In the genomic region with DNA sequence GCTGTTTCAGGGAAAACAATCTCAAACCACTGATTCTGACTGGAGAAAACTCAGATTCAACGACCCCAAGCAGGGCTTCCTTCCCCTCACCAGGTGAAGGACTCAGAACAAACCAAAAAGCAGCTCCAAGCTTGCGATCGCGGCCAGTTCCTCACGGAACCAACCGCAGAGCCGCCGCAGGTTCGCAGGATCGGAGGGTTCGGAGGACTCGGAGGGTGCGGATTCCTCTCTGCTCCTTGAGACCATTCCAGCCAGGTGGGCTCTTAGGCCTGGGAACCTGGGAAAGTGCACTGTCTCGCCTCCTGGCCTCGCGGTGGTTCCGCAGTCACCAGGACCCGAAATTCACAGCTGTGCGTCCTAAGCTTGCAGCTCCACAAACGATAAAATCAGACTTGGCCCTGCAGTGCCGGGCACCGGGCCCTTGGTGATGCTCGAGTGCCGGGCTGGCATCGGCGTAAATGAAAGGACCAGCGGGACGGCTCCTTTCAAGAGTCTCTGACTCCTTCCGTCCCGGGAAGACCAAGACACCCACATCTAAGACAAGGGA, we compare ENCODE assay signal across 1 cellular context.
TF ChIP-seq lines count a peak whose summit lies in the region.

No MANE protein-coding gene starts in this region.

TF ChIP-seq in HepG2, 621 proteins besides CTCF, POLR2A, EP300 and RAD21 (continued from another document and continues in another):
- TF ChIP-seq ZNF646 (CRISPR knock-in tag; IDR thresholded peaks at IDR 0.05) (no peak), PHF5A (CRISPR knock-in tag; IDR thresholded peaks at IDR 0.05; ENCODE audit: low read depth, unreplicated experiment) (no peak), NFE2L1 (CRISPR knock-in tag; IDR thresholded peaks at IDR 0.05; ENCODE audit: borderline replicate concordance) (no peak), NFYC (CRISPR knock-in tag; IDR thresholded peaks at IDR 0.05) (no peak), SNAI1 (CRISPR knock-in tag; IDR thresholded peaks at IDR 0.05; ENCODE audit: borderline replicate concordance) (no peak), MIER2 (CRISPR knock-in tag; IDR thresholded peaks at IDR 0.05) (no peak), TEAD2 (CRISPR knock-in tag; IDR thresholded peaks at IDR 0.05) (no peak), RFX3 (CRISPR knock-in tag; IDR thresholded peaks at IDR 0.05) (no peak), ZNF468 (CRISPR knock-in tag; IDR thresholded peaks at IDR 0.05) (no peak), ZNF10 (CRISPR knock-in tag; IDR thresholded peaks at IDR 0.05; ENCODE audit: borderline replicate concordance, low read depth) (no peak), IKZF1 (IDR thresholded peaks at IDR 0.05) (no peak), ZBTB40 (IDR thresholded peaks at IDR 0.05) (no peak), ZBTB40 (CRISPR knock-in tag; IDR thresholded peaks at IDR 0.05) (0 out of 2 replicates have a peak, but pooled peaks have one; percentile 5), ZKSCAN1 (IDR thresholded peaks at IDR 0.05; ENCODE audit: low read length) (0 out of 2 replicates have a peak, but pooled peaks have one; percentile 3), MEIS1 (CRISPR knock-in tag; IDR thresholded peaks at IDR 0.05; ENCODE audit: borderline replicate concordance) (no peak), FOXA3 (CRISPR knock-in tag; IDR thresholded peaks at IDR 0.05) (no peak), ONECUT2 (CRISPR knock-in tag; IDR thresholded peaks at IDR 0.05) (no peak), ZBTB37 (CRISPR knock-in tag; IDR thresholded peaks at IDR 0.05) (no peak), ZNF746 (CRISPR knock-in tag; IDR thresholded peaks at IDR 0.05) (no peak), BRCA1 (CRISPR knock-in tag; IDR thresholded peaks at IDR 0.05) (no peak), ZMYM3 (CRISPR knock-in tag; IDR thresholded peaks at IDR 0.05) (no peak), ZNF160 (CRISPR knock-in tag; IDR thresholded peaks at IDR 0.05) (no peak), RNF2 (conservative IDR thresholded peaks at IDR 0.05; ENCODE audit: low read depth) (no peak), ZBTB14 (CRISPR knock-in tag; IDR thresholded peaks at IDR 0.05) (no peak), ZNF543 (CRISPR knock-in tag; IDR thresholded peaks at IDR 0.05) (no peak), NFATC3 (CRISPR knock-in tag; IDR thresholded peaks at IDR 0.05) (no peak), MTF1 (CRISPR knock-in tag; IDR thresholded peaks at IDR 0.05) (no peak), RCOR2 (CRISPR knock-in tag; IDR thresholded peaks at IDR 0.05) (no peak), BCLAF1 (IDR thresholded peaks at IDR 0.05) (no peak)
- TF ChIP-seq, protein P1, sequence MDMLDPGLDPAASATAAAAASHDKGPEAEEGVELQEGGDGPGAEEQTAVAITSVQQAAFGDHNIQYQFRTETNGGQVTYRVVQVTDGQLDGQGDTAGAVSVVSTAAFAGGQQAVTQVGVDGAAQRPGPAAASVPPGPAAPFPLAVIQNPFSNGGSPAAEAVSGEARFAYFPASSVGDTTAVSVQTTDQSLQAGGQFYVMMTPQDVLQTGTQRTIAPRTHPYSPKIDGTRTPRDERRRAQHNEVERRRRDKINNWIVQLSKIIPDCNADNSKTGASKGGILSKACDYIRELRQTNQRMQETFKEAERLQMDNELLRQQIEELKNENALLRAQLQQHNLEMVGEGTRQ (IDR thresholded peaks at IDR 0.05; ENCODE audit: low read depth, low read length) = no peak
- TF ChIP-seq, protein P1 (CRISPR knock-in tag; IDR thresholded peaks at IDR 0.05; ENCODE audit: borderline replicate concordance) = no peak
- TF ChIP-seq, protein P2, sequence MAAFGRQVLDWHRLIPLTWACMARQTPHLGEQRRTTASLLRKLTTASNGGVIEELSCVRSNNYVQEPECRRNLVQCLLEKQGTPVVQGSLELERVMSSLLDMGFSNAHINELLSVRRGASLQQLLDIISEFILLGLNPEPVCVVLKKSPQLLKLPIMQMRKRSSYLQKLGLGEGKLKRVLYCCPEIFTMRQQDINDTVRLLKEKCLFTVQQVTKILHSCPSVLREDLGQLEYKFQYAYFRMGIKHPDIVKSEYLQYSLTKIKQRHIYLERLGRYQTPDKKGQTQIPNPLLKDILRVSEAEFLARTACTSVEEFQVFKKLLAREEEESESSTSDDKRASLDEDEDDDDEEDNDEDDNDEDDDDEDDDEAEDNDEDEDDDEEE (CRISPR knock-in tag; IDR thresholded peaks at IDR 0.05) = no peak; the same call in 1 of the 2 replicates
